Comparison of ENCODE assay signal across 1 cellular context in the genomic region with DNA sequence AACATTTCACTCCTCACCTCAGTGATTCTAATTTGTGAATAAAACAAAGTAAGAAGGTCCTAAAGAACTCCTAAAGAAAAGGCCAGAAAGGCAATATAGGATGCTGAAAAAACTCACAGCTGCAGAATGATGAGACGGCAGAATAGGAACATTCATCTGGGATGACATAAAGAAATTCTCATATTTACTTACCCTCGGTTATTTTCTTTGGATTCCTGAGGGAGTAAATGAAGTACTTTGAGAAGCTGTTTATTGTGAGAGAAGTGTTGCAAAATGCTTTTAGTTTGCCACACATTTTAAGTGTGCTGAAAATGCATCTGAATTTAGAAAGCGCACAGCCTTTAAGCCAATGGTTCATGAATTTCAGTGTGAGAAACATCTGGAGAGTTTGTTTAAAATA.
TF ChIP-seq lines count a peak whose summit lies in the region.

No MANE protein-coding gene starts in this region.

TF ChIP-seq in HepG2, 621 proteins besides CTCF, POLR2A, EP300 and RAD21:
- TF ChIP-seq MAFF (IDR thresholded peaks at IDR 0.05; ENCODE audit: low read depth, low read length) (peak; percentile 6; the same call in 1 of the 2 replicates), TARDBP (CRISPR knock-in tag; IDR thresholded peaks at IDR 0.05) (no peak), MAFK (conservative IDR thresholded peaks at IDR 0.05 in 1 of 2, IDR thresholded peaks at IDR 0.05 in 1 of 2; ENCODE audit: low read length in 2 of 2) (peak; percentile 44 to 52; a peak in 3 of 4 replicates)
